In the genomic region with DNA sequence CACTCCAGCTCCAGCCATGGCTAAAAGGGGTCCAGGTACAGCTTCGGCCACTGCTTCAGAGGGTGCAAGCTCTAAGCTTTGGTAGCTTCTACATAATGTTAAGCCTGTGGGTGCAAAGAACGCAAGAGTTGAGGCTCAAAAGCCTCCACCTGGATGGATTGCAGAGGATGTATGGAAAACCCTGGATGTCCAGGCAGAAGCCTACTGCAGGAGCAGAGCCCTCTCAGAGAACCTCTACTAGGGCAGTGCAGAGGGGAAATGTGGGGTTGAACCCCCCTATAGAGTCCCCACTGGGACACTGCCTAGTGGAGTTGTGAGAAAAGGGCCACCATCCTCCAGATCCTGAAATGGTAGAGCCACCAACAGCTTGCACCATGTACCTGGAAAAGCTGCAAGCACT, we compare ENCODE assay signal across 32 cellular contexts.
"Had no signal": no experiment of that assay in that cellular context is flagged by ENCODE, and none has a peak within 500 bp of the region (broad histone marks: within the 10 kb centered on the region; RNA-seq: fewer than 3 reads in every experiment).

No MANE protein-coding gene starts in this region.

- H3K4me3 ChIP-seq: adrenal gland, ascending aorta, body of pancreas, breast epithelium, cardiac muscle cell had no signal

- FAIRE-seq: astrocyte, bronchial epithelial cell had no signal

- ATAC-seq: activated naive CD4-positive, alpha-beta T cell treated with anti-CD3 and anti-CD28 coated beads, Interleukin-2, amount 50 U/mL, for 72 hours; activated naive CD8-positive, alpha-beta T cell treated with anti-CD3 and anti-CD28 coated beads, Interleukin-2, amount 50 U/mL, for 24 hours; activated T-cell treated with anti-CD3 and anti-CD28 coated beads, Interleukin-2, amount 50 U/mL, for 4 hours; activated T-cell treated with anti-CD3 and anti-CD28 coated beads, Interleukin-2, amount 50 U/mL, for 72 hours; activated T-helper 17 cell treated with anti-CD3 and anti-CD28 coated beads, Interleukin-2, amount 50 U/mL, for 72 hours; body of pancreas had no signal

- H3K27me3 ChIP-seq: adrenal gland, ascending aorta, body of pancreas, brain microvascular endothelial cell, breast epithelium, cardiac muscle cell had no signal

- H3K36me3 ChIP-seq: adrenal gland, ascending aorta, brain microvascular endothelial cell, breast epithelium, cardiac muscle cell had no signal

- H3K4me1 ChIP-seq: adrenal gland, ascending aorta, body of pancreas, breast epithelium had no signal

- DNase-seq: activated effector memory CD4-positive, alpha-beta T cell treated with anti-CD3 and anti-CD28 coated beads, Interleukin-2, amount 50 U/mL, for 16 hours; activated effector memory CD4-positive, alpha-beta T cell treated with Interleukin-2 at 50 U/mL for 16 hours; activated gamma-delta T cell; activated gamma-delta T cell treated with Interleukin-2 at 50 U/mL for 16 hours; activated naive CD4-positive, alpha-beta T cell; activated naive CD4-positive, alpha-beta T cell treated with anti-CD3 and anti-CD28 coated beads for 36 hours; activated naive CD4-positive, alpha-beta T cell treated with anti-CD3 and anti-CD28 coated beads, Interleukin-2, amount 10 ng/mL, durations not matched to agents 7 days and 5 days; activated naive CD4-positive, alpha-beta T cell treated with anti-CD3 and anti-CD28 coated beads, Interleukin-2, amount 50 U/mL, for 16 hours; activated naive CD4-positive, alpha-beta T cell treated with Interleukin-2 at 50 U/mL for 16 hours; activated naive CD8-positive, alpha-beta T cell treated with anti-CD3 and anti-CD28 coated beads for 36 hours; activated naive CD8-positive, alpha-beta T cell treated with anti-CD3 and anti-CD28 coated beads, Interleukin-2, amount 10 ng/mL, durations not matched to agents 7 days and 5 days; activated naive CD8-positive, alpha-beta T cell treated with anti-CD3 and anti-CD28 coated beads, Interleukin-2, amount 50 U/mL, for 24 hours; activated T-cell treated with anti-CD3 and anti-CD28 coated beads, Interleukin-2, amount 50 U/mL, for 4 hours; activated T-cell treated with anti-CD3 and anti-CD28 coated beads, Interleukin-2, amount 50 U/mL, for 48 hours; activated T-cell treated with anti-CD3 and anti-CD28 coated beads, Interleukin-2, amount 50 U/mL, for 72 hours; adrenal gland; amniotic stem cell; amygdala; anterior cingulate cortex; aorta; body of pancreas; brain microvascular endothelial cell; caudate nucleus; central memory CD4-positive, alpha-beta T cell; cerebellar nuclear complex had no signal

- H3K9me3 ChIP-seq: adrenal gland had no signal

- H3K27ac ChIP-seq: adrenal gland, ascending aorta, body of pancreas, brain microvascular endothelial cell, breast epithelium, cardiac muscle cell had no signal
